Comparison of ENCODE assay signal across 8 cellular contexts in genomic region chr10:8056891-8057331, GRCh38. TPM values are rescaled to one million over a fixed set of nuclear protein-coding genes. Genes with fewer than 3 reads are reported as not detected.
DNase-seq lines count a peak whose midpoint lies in the region; ATAC-seq and TF ChIP-seq lines count a peak whose summit lies in the region.

No MANE protein-coding gene starts in this region.

- no peaks in the 10 kb centered on the region for H3K9me3 ChIP-seq in BE2C

- DNase-seq in BE2C = no peak
- no peak for DNase-seq in Jurkat, Clone E6-1 (ENCODE audit: low read depth, low spot score)
- peak; percentile 47 for DNase-seq in effector CD4-positive, alpha-beta T cell
- peak; percentile 70 for DNase-seq in stimulated activated CD8-positive, alpha-beta memory T cell treated with anti-CD3 and anti-CD28 coated beads, Interleukin-4, amount 100 ng/mL, for 48 hours
- DNase-seq in effector CD8-positive, alpha-beta T cell (lab: John Stamatoyannopoulos, UW) = no peak
- DNase-seq in posterior vena cava (ENCODE audit: low spot score) = no peak
- no peak for DNase-seq in DMS153 (lab: John Stamatoyannopoulos, UW)

- H3K27me3 ChIP-seq in BE2C = no peaks in the 10 kb centered on the region

- TF ChIP-seq CTCF in BE2C (IDR thresholded peaks at IDR 0.05; ENCODE audit: low read depth, low read length) = no peak

- peak overlapping the region; percentile 89 for H3K4me3 ChIP-seq in BE2C (ENCODE audit: low read depth, low read length)
- H3K4me3 ChIP-seq in Jurkat, Clone E6-1 (ENCODE audit: low read length) = peak overlapping the region; percentile 80

- peaks cover 71% of the 10 kb centered on the region for H3K36me3 ChIP-seq in BE2C

- intact Hi-C loops in posterior vena cava (cut with DNase I) = no loop called here

- ATAC-seq in GM19468 (IDR thresholded peaks at IDR 0.05; ENCODE audit: extremely low read depth, unreplicated experiment) = peak; percentile 4

- 0 out of 2 replicates have a peak, but pooled peaks cover 4% of the 10 kb centered on the region for H3K4me1 ChIP-seq in BE2C

RNA-seq across cellular contexts. Expression of gene GATA3, which starts 2.4 kb away (rescaled TPM):
- polyA plus RNA-seq in BE2C (2012; ENCODE audit: insufficient read depth, insufficient read length, low read depth) = 223 TPM
- polyA plus RNA-seq in Jurkat, Clone E6-1 (2012; ENCODE audit: insufficient read depth, insufficient read length) = 30.5 TPM
- under 1 TPM; 0.97 to 1.00 TPM for total RNA-seq in posterior vena cava

Comparison
In these comparisons a context has a peak if more than half of its experiments do, and no peak if none do; other contexts are left out.
1. DNase-seq: peak in effector CD4-positive, alpha-beta T cell (single experiment) and stimulated activated CD8-positive, alpha-beta memory T cell treated with anti-CD3 and anti-CD28 coated beads, Interleukin-4, amount 100 ng/mL, for 48 hours (single experiment); none in BE2C (single experiment), Jurkat, Clone E6-1 (single experiment), effector CD8-positive, alpha-beta T cell (single experiment), posterior vena cava (single experiment) and DMS153 (single experiment).